ENCODE assay signal across 25 cellular contexts in genomic region chr1:239795289-239795688, GRCh38.
"Had no signal": no experiment of that assay in that cellular context is flagged by ENCODE, and none has a peak within 500 bp of the region (broad histone marks: within the 10 kb centered on the region; RNA-seq: fewer than 3 reads in every experiment).

No MANE protein-coding gene starts in this region.

- H3K27me3 ChIP-seq: gastrocnemius medialis, hepatocyte, neural progenitor cell, sigmoid colon, transverse colon, upper lobe of right lung, uterus had no signal

- H3K4me3 ChIP-seq: gastrocnemius medialis, hepatocyte, neural progenitor cell, sigmoid colon, thoracic aorta, transverse colon, upper lobe of right lung, uterus had no signal

- ATAC-seq: esophagus mucosa; gastrocnemius medialis; left lobe of liver; naive thymus-derived CD4-positive, alpha-beta T cell; stimulated activated effector memory CD8-positive, alpha-beta T cell treated with anti-CD3 and anti-CD28 coated beads, Interleukin-12 subunit alpha, Interleukin-12 subunit beta, amount 100 ng/mL, for 72 hours; upper lobe of right lung had no signal

- H3K36me3 ChIP-seq: gastrocnemius medialis, neural progenitor cell, sigmoid colon, thoracic aorta, transverse colon, upper lobe of right lung, uterus had no signal

- H3K9me3 ChIP-seq: gastrocnemius medialis, sigmoid colon, thoracic aorta, transverse colon, upper lobe of right lung, uterus had no signal

- DNase-seq: cortex of kidney; foreskin fibroblast; gastrocnemius medialis; head of caudate nucleus; kidney; mammary epithelial cell; mesendoderm; midbrain; naive thymus-derived CD4-positive, alpha-beta T cell; sigmoid colon; stimulated activated CD4-positive, alpha-beta T cell treated with anti-CD3 and anti-CD28 coated beads, Interleukin-2, amount 100 ng/mL, for 24 hours; stimulated activated CD4-positive, alpha-beta T cell treated with anti-CD3 and anti-CD28 coated beads, Interleukin-4, amount 100 ng/mL, for 24 hours; stimulated activated naive CD4-positive, alpha-beta T cell treated with Interleukin-2 at 50 U/mL for 16 hours; substantia nigra; transverse colon; upper lobe of right lung; uterus had no signal

- H3K27ac ChIP-seq: epithelial cell of prostate, gastrocnemius medialis, hepatocyte, neural progenitor cell, parathyroid adenoma, sigmoid colon, thoracic aorta, transverse colon, upper lobe of right lung, uterus had no signal

- H3K4me1 ChIP-seq: gastrocnemius medialis, neural progenitor cell, parathyroid adenoma, transverse colon, upper lobe of right lung, uterus had no signal
